ENCODE assay signal across 27 cellular contexts in the genomic region with DNA sequence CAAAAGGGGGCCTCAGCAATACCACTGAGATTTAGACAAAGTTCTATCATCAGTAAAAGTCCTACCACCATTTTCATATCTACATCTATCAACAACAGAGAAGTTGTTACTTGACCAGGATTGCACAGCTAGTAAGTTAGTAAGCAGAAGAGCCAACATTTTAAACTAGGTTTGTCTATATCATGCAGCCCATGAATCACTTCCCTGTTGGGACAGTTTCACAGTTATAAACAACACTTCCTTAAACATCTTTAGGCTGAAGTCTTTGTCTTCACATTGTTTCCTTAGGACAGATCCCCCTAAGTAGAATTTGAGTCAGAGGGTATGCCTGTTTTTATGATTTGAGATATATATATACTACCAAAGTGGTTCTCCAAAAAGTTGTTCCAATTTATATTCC.
"Had no signal": no experiment of that assay in that cellular context is flagged by ENCODE, and none has a peak within 500 bp of the region (broad histone marks: within the 10 kb centered on the region; RNA-seq: fewer than 3 reads in every experiment).

No MANE protein-coding gene starts in this region.

- H3K4me1 Mint-ChIP-seq: endodermal cell had no signal

- H3K4me1 ChIP-seq: uterus had no signal

- DNase-seq: activated CD4-positive, alpha-beta T cell treated with anti-CD3 and anti-CD28 coated beads for 4 hours; activated CD4-positive, alpha-beta T cell treated with anti-CD3 and anti-CD28 coated beads, Interleukin-2, amount 50 U/mL, for 48 hours; activated CD4-positive, CD25-positive, alpha-beta regulatory T cell; activated CD8-positive, alpha-beta memory T cell treated with anti-CD3 and anti-CD28 coated beads, Interleukin-2, amount 50 U/mL, for 48 hours; activated naive CD4-positive, alpha-beta T cell treated with anti-CD3 and anti-CD28 coated beads for 36 hours; activated naive CD8-positive, alpha-beta T cell treated with anti-CD3 and anti-CD28 coated beads, Interleukin-2, amount 10 ng/mL, durations not matched to agents 7 days and 5 days; activated T-cell treated with anti-CD3 and anti-CD28 coated beads, Interleukin-2, amount 50 U/mL, for 48 hours; amniotic stem cell; cerebellar nuclear complex; endodermal cell; hypothalamus; islet precursor cell; left cardiac atrium; mesenchymal stem cell; mucosa of descending colon; nucleus accumbens; posterior cingulate gyrus; small intestine; stimulated activated CD4-positive, alpha-beta T cell treated with anti-CD3 and anti-CD28 coated beads, Interleukin-15, amount 100 ng/mL, for 24 hours; stimulated activated naive B cell treated with anti-CD40 and anti-IgM and Interleukin-4, amounts not matched to agents 10 μg/mL and 1 μg/mL and 100 μg/mL, for 72 hours; transverse colon; uterus had no signal

- H3K9me3 ChIP-seq: transverse colon, uterus had no signal

- H3K27ac Mint-ChIP-seq: activated naive CD4-positive, alpha-beta T cell treated with anti-CD3 and anti-CD28 coated beads for 36 hours; activated naive CD8-positive, alpha-beta T cell treated with anti-CD3 and anti-CD28 coated beads, Interleukin-2, amount 10 ng/mL, durations not matched to agents 7 days and 5 days; endodermal cell had no signal

- H3K36me3 ChIP-seq: breast epithelium, gastroesophageal sphincter, transverse colon, uterus had no signal

- H3K27me3 ChIP-seq: breast epithelium, gastroesophageal sphincter, transverse colon, uterus had no signal

- H3K27ac ChIP-seq: breast epithelium, coronary artery, epithelial cell of prostate, gastroesophageal sphincter, transverse colon, uterus had no signal

- H3K4me3 Mint-ChIP-seq: activated naive CD4-positive, alpha-beta T cell treated with anti-CD3 and anti-CD28 coated beads for 36 hours; activated naive CD8-positive, alpha-beta T cell treated with anti-CD3 and anti-CD28 coated beads, Interleukin-2, amount 10 ng/mL, durations not matched to agents 7 days and 5 days; endodermal cell; stimulated activated naive B cell treated with anti-CD40 and anti-IgM and Interleukin-4, amounts not matched to agents 10 μg/mL and 1 μg/mL and 100 μg/mL, for 72 hours had no signal

- ATAC-seq: gastroesophageal sphincter; mucosa of descending colon; sciatic nerve; stimulated activated naive B cell treated with anti-CD40 and anti-IgM and Interleukin-4, amounts not matched to agents 10 μg/mL and 1 μg/mL and 100 μg/mL, for 72 hours had no signal

- H3K36me3 Mint-ChIP-seq: activated naive CD8-positive, alpha-beta T cell treated with anti-CD3 and anti-CD28 coated beads, Interleukin-2, amount 10 ng/mL, durations not matched to agents 7 days and 5 days had no signal

- H3K4me3 ChIP-seq: breast epithelium, coronary artery, gastroesophageal sphincter, mucosa of descending colon, transverse colon, uterus had no signal
